29 cellular contexts compared by ENCODE assay signal in genomic region chr6:71347119-71347518, GRCh38. TPM values are rescaled to one million over a fixed set of nuclear protein-coding genes. Genes with fewer than 3 reads are reported as not detected.
DNase-seq lines count a peak whose midpoint lies in the region; ATAC-seq and TF ChIP-seq lines count a peak whose summit lies in the region.
"Had no signal": no experiment of that assay in that cellular context is flagged by ENCODE, and none has a peak within 500 bp of the region (broad histone marks: within the 10 kb centered on the region; RNA-seq: fewer than 3 reads in every experiment).

No MANE protein-coding gene starts in this region.

- H3K27me3 ChIP-seq in layer of hippocampus (ENCODE audit: control insufficient read depth, insufficient read depth, low read length) (no peaks in the 10 kb centered on the region), upper lobe of right lung (no peaks in the 10 kb centered on the region)
- H3K27me3 ChIP-seq: ascending aorta, gastrocnemius medialis, vagina had no signal

- ATAC-seq in upper lobe of right lung = peak; percentile 83
- no peak for ATAC-seq in HG02973 (IDR thresholded peaks at IDR 0.05; ENCODE audit: unreplicated experiment)
- ATAC-seq: CD8-positive, alpha-beta T cell; gastrocnemius medialis; left cardiac atrium; stimulated activated naive CD8-positive, alpha-beta T cell treated with anti-CD3 and anti-CD28 coated beads, Interleukin-15, Interleukin-2, amounts not matched to agents 100 U/mL and 50 U/mL, for 24 hours had no signal

- H3K27ac ChIP-seq in layer of hippocampus (ENCODE audit: low read depth, low read length) (peak overlapping the region; percentile 1), upper lobe of right lung (no peak overlapping the region)
- H3K27ac ChIP-seq: 22Rv1, ascending aorta, gastrocnemius medialis, prostate gland, thoracic aorta, vagina, VCaP had no signal

- H3K4me1 ChIP-seq in upper lobe of right lung = peaks cover 16% of the 10 kb centered on the region
- H3K4me1 ChIP-seq: prostate gland had no signal

- DNase-seq in SIG-M5 treated with dmso at 0.1 percent for 504 hours (lab: John Stamatoyannopoulos, UW; ENCODE audit: unreplicated experiment) (peak; percentile 38), SIG-M5 (lab: John Stamatoyannopoulos, UW) (no peak), NOMO-1 treated with DMSO at 0.1 percent for 48 hours (lab: John Stamatoyannopoulos, UW; ENCODE audit: unreplicated experiment) (peak; percentile 69), upper lobe of right lung (no peak), KBM-7 (no peak), AML-193 (lab: John Stamatoyannopoulos, UW) (no peak)
- DNase-seq: activated CD4-positive, alpha-beta T cell treated with anti-CD3 and anti-CD28 coated beads for 48 hours; activated effector memory CD4-positive, alpha-beta T cell treated with anti-CD3 and anti-CD28 coated beads, Interleukin-2, amount 50 U/mL, for 16 hours; activated naive CD8-positive, alpha-beta T cell treated with anti-CD3 and anti-CD28 coated beads, Interleukin-2, amount 10 ng/mL, durations not matched to agents 7 days and 5 days; activated T-cell treated with anti-CD3 and anti-CD28 coated beads, Interleukin-2, amount 50 U/mL, for 1 hour; CD8-positive, alpha-beta T cell; dermis blood vessel endothelial cell; EL; gastrocnemius medialis; HCEC 1CT; left cardiac atrium; naive B cell; NCI-H1092 treated with DMSO at 0.1 percent for 48 hours; NCI-H1930; stimulated activated CD4-positive, alpha-beta T cell treated with anti-CD3 and anti-CD28 coated beads, Interleukin-15, amount 100 ng/mL, for 24 hours; stimulated activated naive CD8-positive, alpha-beta T cell treated with anti-CD3 and anti-CD28 coated beads, Interleukin-15, Interleukin-2, amounts not matched to agents 100 U/mL and 50 U/mL, for 24 hours had no signal

- intact Hi-C loops in upper lobe of right lung (cut with DNase I) = no loop called here

- TF ChIP-seq CTCF in upper lobe of right lung (IDR thresholded peaks at IDR 0.05) = no peak

- no peaks in the 10 kb centered on the region for H3K36me3 ChIP-seq in upper lobe of right lung
- H3K36me3 ChIP-seq: ascending aorta, gastrocnemius medialis, prostate gland, thoracic aorta, vagina had no signal

- no peak overlapping the region for H3K4me3 ChIP-seq in upper lobe of right lung
- H3K4me3 ChIP-seq: ascending aorta, gastrocnemius medialis, prostate gland, thoracic aorta, vagina had no signal

- H3K9me3 ChIP-seq in upper lobe of right lung = no peaks in the 10 kb centered on the region
- H3K9me3 ChIP-seq: ascending aorta, gastrocnemius medialis, prostate gland, thoracic aorta, vagina had no signal

- in situ Hi-C loops in KBM-7 (cut with MboI; ENCODE audit: low pct_unique_long_range_greater_than_20kb, low sequenced_read_pairs) = no loop called here

RNA-seq across cellular contexts. Expression of gene OGFRL1, which starts 58.5 kb away (rescaled TPM):
- total RNA-seq in upper lobe of right lung = 29.0 TPM

Comparison
In these comparisons a context has a peak if more than half of its experiments do, and no peak if none do; other contexts are left out.
1. DNase-seq: peak in SIG-M5 treated with dmso at 0.1 percent for 504 hours (single experiment) and NOMO-1 treated with DMSO at 0.1 percent for 48 hours (single experiment); none in SIG-M5 (single experiment), upper lobe of right lung (single experiment), KBM-7 (single experiment) and AML-193 (0 of 2).